1 cellular context compared by ENCODE assay signal in genomic region chr3:49248828-49249227, GRCh38.
TF ChIP-seq lines count a peak whose summit lies in the region.

No MANE protein-coding gene starts in this region.

TF ChIP-seq in K562, 482 proteins besides CTCF, POLR2A, EP300 and RAD21 (continued from another document):
- peak; percentile 82 for TF ChIP-seq JUND (IDR thresholded peaks at IDR 0.05; ENCODE audit: borderline replicate concordance, low read depth, low read length)
- TF ChIP-seq JUND (tag; IDR thresholded peaks at IDR 0.05; ENCODE audit: borderline replicate concordance, low read depth, low read length) = peak; percentile 86
- TF ChIP-seq ARID3B (CRISPR knock-in tag; IDR thresholded peaks at IDR 0.05; ENCODE audit: borderline replicate concordance) = no peak
- TF ChIP-seq, protein P1, sequence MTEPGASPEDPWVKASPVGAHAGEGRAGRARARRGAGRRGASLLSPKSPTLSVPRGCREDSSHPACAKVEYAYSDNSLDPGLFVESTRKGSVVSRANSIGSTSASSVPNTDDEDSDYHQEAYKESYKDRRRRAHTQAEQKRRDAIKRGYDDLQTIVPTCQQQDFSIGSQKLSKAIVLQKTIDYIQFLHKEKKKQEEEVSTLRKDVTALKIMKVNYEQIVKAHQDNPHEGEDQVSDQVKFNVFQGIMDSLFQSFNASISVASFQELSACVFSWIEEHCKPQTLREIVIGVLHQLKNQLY (CRISPR knock-in tag; conservative IDR thresholded peaks at IDR 0.05) = no peak
- no peak for TF ChIP-seq SREBF1 (IDR thresholded peaks at IDR 0.05; ENCODE audit: borderline replicate concordance, low read depth, low read length)
- peak; percentile 76 for TF ChIP-seq ATF3 (IDR thresholded peaks at IDR 0.05)
- no peak for TF ChIP-seq ATF3 (CRISPR knock-in tag; conservative IDR thresholded peaks at IDR 0.05)
- TF ChIP-seq ETV1 (tag; conservative IDR thresholded peaks at IDR 0.05; ENCODE audit: low read depth) = no peak
- no peak for TF ChIP-seq ID3 (CRISPR knock-in tag; IDR thresholded peaks at IDR 0.05)
- TF ChIP-seq ID3 (tag; IDR thresholded peaks at IDR 0.05) = no peak
- no peak for TF ChIP-seq TAF1 (IDR thresholded peaks at IDR 0.05; ENCODE audit: control insufficient read depth, extremely low read depth, insufficient read depth, low read length, severe bottlenecking)
- TF ChIP-seq CEBPG (CRISPR knock-in tag; IDR thresholded peaks at IDR 0.05) = no peak
- TF ChIP-seq CEBPG (tag; conservative IDR thresholded peaks at IDR 0.05 in 1 of 2, IDR thresholded peaks at IDR 0.05 in 1 of 2) = peak in 1 of 2 experiments; percentile 26; a peak in 2 of 4 replicates
- TF ChIP-seq ZNF77 (CRISPR knock-in tag; IDR thresholded peaks at IDR 0.05) = no peak
- TF ChIP-seq DNMT1 (IDR thresholded peaks at IDR 0.05) = no peak
- TF ChIP-seq, protein P2, sequence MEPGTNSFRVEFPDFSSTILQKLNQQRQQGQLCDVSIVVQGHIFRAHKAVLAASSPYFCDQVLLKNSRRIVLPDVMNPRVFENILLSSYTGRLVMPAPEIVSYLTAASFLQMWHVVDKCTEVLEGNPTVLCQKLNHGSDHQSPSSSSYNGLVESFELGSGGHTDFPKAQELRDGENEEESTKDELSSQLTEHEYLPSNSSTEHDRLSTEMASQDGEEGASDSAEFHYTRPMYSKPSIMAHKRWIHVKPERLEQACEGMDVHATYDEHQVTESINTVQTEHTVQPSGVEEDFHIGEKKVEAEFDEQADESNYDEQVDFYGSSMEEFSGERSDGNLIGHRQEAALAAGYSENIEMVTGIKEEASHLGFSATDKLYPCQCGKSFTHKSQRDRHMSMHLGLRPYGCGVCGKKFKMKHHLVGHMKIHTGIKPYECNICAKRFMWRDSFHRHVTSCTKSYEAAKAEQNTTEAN (CRISPR knock-in tag; IDR thresholded peaks at IDR 0.05) = no peak
- TF ChIP-seq PRPF4 (IDR thresholded peaks at IDR 0.05; ENCODE audit: insufficient read depth, low read depth, low read length, poor library complexity, severe bottlenecking) = no peak
- TF ChIP-seq RBM15 (IDR thresholded peaks at IDR 0.05; ENCODE audit: insufficient read depth, low read length) = no peak
- no peak for TF ChIP-seq U2AF2 (optimal IDR thresholded peaks at IDR 0.05; ENCODE audit: low read depth, low read length)
- TF ChIP-seq ERF (CRISPR knock-in tag; IDR thresholded peaks at IDR 0.05) = no peak
- no peak for TF ChIP-seq ZNF785 (CRISPR knock-in tag; IDR thresholded peaks at IDR 0.05)
- no peak for TF ChIP-seq ZNF586 (CRISPR knock-in tag; conservative IDR thresholded peaks at IDR 0.05)
- no peak for TF ChIP-seq ELF4 (CRISPR knock-in tag; IDR thresholded peaks at IDR 0.05)
- TF ChIP-seq POLR2B (IDR thresholded peaks at IDR 0.05; ENCODE audit: low read depth, partially characterized antibody) = no peak
- TF ChIP-seq RBM39 (optimal IDR thresholded peaks at IDR 0.05; ENCODE audit: low read depth, low read length) = no peak
- TF ChIP-seq RBM14 (IDR thresholded peaks at IDR 0.05; ENCODE audit: borderline replicate concordance, insufficient read depth, low read depth, low read length) = no peak
- TF ChIP-seq NBN (IDR thresholded peaks at IDR 0.05; ENCODE audit: low read depth) = no peak
- peak; percentile 21; the same call in 1 of the 2 replicates for TF ChIP-seq MAFG (tag; conservative IDR thresholded peaks at IDR 0.05)
- TF ChIP-seq JUN (IDR thresholded peaks at IDR 0.05; ENCODE audit: borderline replicate concordance, low read depth, low read length) = peak; percentile 71; the same call in 1 of the 2 replicates
- no peak for TF ChIP-seq JUN (CRISPR knock-in tag; IDR thresholded peaks at IDR 0.05; ENCODE audit: borderline replicate concordance)
- no peak for TF ChIP-seq HIVEP1 (CRISPR knock-in tag; IDR thresholded peaks at IDR 0.05)
- no peak for TF ChIP-seq GABPB1 (CRISPR knock-in tag; IDR thresholded peaks at IDR 0.05)
- TF ChIP-seq ASH1L (IDR thresholded peaks at IDR 0.05; ENCODE audit: borderline replicate concordance, low read depth, partially characterized antibody) = no peak
- TF ChIP-seq, protein P3, sequence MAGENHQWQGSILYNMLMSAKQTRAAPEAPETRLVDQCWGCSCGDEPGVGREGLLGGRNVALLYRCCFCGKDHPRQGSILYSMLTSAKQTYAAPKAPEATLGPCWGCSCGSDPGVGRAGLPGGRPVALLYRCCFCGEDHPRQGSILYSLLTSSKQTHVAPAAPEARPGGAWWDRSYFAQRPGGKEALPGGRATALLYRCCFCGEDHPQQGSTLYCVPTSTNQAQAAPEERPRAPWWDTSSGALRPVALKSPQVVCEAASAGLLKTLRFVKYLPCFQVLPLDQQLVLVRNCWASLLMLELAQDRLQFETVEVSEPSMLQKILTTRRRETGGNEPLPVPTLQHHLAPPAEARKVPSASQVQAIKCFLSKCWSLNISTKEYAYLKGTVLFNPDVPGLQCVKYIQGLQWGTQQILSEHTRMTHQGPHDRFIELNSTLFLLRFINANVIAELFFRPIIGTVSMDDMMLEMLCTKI (IDR thresholded peaks at IDR 0.05; ENCODE audit: partially characterized antibody) = no peak
- TF ChIP-seq, protein P4, sequence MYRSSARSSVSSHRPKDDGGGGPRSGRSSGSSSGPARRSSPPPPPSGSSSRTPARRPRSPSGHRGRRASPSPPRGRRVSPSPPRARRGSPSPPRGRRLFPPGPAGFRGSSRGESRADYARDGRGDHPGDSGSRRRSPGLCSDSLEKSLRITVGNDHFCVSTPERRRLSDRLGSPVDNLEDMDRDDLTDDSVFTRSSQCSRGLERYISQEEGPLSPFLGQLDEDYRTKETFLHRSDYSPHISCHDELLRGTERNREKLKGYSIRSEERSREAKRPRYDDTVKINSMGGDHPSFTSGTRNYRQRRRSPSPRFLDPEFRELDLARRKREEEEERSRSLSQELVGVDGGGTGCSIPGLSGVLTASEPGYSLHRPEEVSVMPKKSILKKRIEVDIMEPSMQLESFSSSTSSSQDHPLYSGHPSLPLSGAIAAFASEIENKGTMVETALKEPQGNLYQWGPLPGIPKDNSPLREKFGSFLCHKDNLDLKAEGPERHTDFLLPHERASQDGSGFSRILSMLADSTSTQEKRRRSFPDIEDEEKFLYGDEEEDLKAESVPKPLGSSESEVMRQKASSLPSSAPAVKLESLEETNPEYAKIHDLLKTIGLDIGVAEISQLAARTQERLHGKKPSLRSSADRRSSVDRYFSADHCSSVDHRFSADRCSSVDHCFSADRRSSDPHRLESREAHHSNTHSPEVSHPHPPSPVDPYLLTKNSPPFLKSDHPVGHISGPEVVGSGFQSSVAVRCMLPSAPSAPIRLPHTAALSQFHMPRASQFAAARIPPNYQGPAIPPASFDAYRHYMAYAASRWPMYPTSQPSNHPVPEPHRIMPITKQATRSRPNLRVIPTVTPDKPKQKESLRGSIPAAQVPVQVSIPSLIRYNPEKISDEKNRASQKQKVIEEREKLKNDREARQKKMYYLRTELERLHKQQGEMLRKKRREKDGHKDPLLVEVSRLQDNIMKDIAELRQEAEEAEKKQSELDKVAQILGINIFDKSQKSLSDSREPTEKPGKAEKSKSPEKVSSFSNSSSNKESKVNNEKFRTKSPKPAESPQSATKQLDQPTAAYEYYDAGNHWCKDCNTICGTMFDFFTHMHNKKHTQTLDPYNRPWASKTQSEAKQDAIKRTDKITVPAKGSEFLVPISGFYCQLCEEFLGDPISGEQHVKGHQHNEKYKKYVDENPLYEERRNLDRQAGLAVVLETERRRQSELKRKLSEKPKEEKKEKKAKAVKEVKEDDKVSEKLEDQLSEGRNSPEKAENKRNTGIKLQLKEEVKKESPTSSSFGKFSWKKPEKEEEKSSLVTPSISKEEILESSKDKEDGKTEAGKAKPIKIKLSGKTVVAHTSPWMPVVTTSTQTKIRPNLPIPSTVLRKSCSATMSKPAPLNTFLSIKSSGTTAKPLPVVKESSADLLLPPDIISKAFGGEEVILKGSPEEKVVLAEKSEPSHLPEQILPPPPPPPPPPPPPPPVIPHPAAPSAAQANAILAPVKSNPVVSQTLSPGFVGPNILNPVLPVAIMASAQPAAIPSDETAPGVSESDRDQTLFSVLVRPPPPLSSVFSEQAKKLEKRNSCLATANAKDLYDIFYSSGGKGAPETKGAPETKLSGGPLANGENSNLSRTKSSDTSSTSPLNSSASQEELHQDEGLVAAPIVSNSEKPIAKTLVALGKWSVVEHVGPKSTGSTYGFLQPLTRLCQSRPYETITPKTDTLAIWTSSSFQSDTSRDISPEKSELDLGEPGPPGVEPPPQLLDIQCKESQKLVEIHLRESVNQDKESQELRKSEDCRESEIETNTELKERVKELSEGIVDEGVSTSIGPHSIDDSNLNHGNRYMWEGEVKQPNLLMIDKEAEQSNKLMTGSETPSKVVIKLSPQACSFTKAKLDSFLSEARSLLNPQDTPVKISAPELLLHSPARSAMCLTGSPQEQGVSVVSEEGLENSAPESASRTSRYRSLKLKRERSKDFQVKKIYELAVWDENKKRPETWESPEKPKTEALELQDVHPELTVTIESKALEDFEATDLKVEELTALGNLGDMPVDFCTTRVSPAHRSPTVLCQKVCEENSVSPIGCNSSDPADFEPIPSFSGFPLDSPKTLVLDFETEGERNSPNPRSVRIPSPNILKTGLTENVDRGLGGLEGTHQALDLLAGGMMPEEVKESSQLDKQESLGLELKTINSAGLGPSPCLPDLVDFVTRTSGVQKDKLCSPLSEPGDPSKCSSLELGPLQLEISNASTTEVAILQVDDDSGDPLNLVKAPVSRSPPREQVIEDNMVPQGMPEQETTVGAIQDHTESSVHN (IDR thresholded peaks at IDR 0.05; ENCODE audit: borderline replicate concordance in 1 of 2, low read depth in 1 of 2) = peak in 1 of 2 experiments; percentile 71; a peak in 2 of 4 replicates
- TF ChIP-seq SLC30A9 (CRISPR knock-in tag; IDR thresholded peaks at IDR 0.05) = no peak
- no peak for TF ChIP-seq HEY1 (CRISPR knock-in tag; IDR thresholded peaks at IDR 0.05; ENCODE audit: borderline replicate concordance)
- TF ChIP-seq, protein P5, sequence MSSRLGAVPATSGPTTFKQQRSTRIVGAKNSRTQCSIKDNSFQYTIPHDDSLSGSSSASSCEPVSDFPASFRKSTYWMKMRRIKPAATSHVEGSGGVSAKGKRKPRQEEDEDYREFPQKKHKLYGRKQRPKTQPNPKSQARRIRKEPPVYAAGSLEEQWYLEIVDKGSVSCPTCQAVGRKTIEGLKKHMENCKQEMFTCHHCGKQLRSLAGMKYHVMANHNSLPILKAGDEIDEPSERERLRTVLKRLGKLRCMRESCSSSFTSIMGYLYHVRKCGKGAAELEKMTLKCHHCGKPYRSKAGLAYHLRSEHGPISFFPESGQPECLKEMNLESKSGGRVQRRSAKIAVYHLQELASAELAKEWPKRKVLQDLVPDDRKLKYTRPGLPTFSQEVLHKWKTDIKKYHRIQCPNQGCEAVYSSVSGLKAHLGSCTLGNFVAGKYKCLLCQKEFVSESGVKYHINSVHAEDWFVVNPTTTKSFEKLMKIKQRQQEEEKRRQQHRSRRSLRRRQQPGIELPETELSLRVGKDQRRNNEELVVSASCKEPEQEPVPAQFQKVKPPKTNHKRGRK (tag; IDR thresholded peaks at IDR 0.05) = no peak
- no peak for TF ChIP-seq SAFB2 (IDR thresholded peaks at IDR 0.05; ENCODE audit: borderline replicate concordance, low read depth, low read length, severe bottlenecking)
- TF ChIP-seq SIN3B (IDR thresholded peaks at IDR 0.05; ENCODE audit: low read depth) = no peak
